Comparison of ENCODE assay signal across 6 cellular contexts in genomic region chr1:11749203-11749689, GRCh38. TPM values are rescaled to one million over a fixed set of nuclear protein-coding genes. Genes with fewer than 3 reads are reported as not detected.
DNase-seq lines count a peak whose midpoint lies in the region; ATAC-seq, FAIRE-seq and TF ChIP-seq lines count a peak whose summit lies in the region.

No MANE protein-coding gene starts in this region.

- no peaks in the 10 kb centered on the region for H3K4me1 ChIP-seq in kidney (ENCODE audit: control insufficient read depth in 1 of 2, insufficient read depth in 1 of 2, low read depth in 1 of 2, low read length in 2 of 2)

- no peaks in the 10 kb centered on the region for H3K27me3 Mint-ChIP-seq in activated CD8-positive, alpha-beta memory T cell treated with anti-CD3 and anti-CD28 coated beads, Interleukin-2, amount 10 ng/mL, durations not matched to agents 7 days and 5 days

- intact Hi-C loops in kidney (cut with DNase I) = no loop called here

- TF ChIP-seq CTCF in kidney (IDR thresholded peaks at IDR 0.05; ENCODE audit: borderline replicate concordance, extremely low read depth, insufficient read depth) = peak; percentile 68

- H3K4me3 Mint-ChIP-seq in activated CD8-positive, alpha-beta memory T cell treated with anti-CD3 and anti-CD28 coated beads, Interleukin-2, amount 10 ng/mL, durations not matched to agents 7 days and 5 days = no peak overlapping the region

- CTCF ChIA-PET in activated CD8-positive, alpha-beta memory T cell treated with anti-CD3 and anti-CD28 coated beads, Interleukin-2, amount 10 ng/mL, durations not matched to agents 7 days and 5 days (lab: Charles Lee) = interaction anchor here (1.1 to 2.3 kb wide), 4 partner anchors 23 to 99 kb away, joined by 3 to 10 read pairs (median 6); partner anchors contain the start of gene FBXO6

- FAIRE-seq in kidney (lab: Jason Lieb, UNC) = no peak

- peak; percentile 86 for ATAC-seq in activated CD8-positive, alpha-beta memory T cell treated with anti-CD3 and anti-CD28 coated beads, Interleukin-2, amount 10 ng/mL, durations not matched to agents 7 days and 5 days
- no peak for ATAC-seq in HG02642 (IDR thresholded peaks at IDR 0.05; ENCODE audit: poor library complexity, unreplicated experiment)

- H3K36me3 ChIP-seq in kidney (ENCODE audit: control insufficient read depth in 1 of 2, insufficient read depth in 2 of 2, low read length in 2 of 2) = peaks cover 5 to 13% of the 10 kb centered on the region in 2 donors

- H3K9ac ChIP-seq in kidney (ENCODE audit: low read length in 2 of 2) = no peak overlapping the region

- no peaks in the 10 kb centered on the region for H3K9me3 ChIP-seq in kidney (ENCODE audit: control insufficient read depth in 1 of 2, low read length in 2 of 2)

- H3K4me3 ChIP-seq in Jurkat, Clone E6-1 (ENCODE audit: low read length) = no peak overlapping the region
- no peak overlapping the region for H3K4me3 ChIP-seq in kidney (ENCODE audit: low read length in 2 of 2)

- DNase-seq in D341Med (ENCODE audit: low spot score) (peak; percentile 73), kidney (no peak), foreskin melanocyte (no peak)
- peak; percentile 46 for DNase-seq in Jurkat, Clone E6-1 (ENCODE audit: low read depth, low spot score)
- peak; percentile 71 for DNase-seq in activated CD8-positive, alpha-beta memory T cell treated with anti-CD3 and anti-CD28 coated beads, Interleukin-2, amount 10 ng/mL, durations not matched to agents 7 days and 5 days

- no peak overlapping the region for H3K27ac ChIP-seq in kidney (ENCODE audit: low read depth in 2 of 2, low read length in 2 of 2)

- peaks cover 33% of the 10 kb centered on the region for H3K4me1 Mint-ChIP-seq in activated CD8-positive, alpha-beta memory T cell treated with anti-CD3 and anti-CD28 coated beads, Interleukin-2, amount 10 ng/mL, durations not matched to agents 7 days and 5 days

- peaks cover 18% of the 10 kb centered on the region for H3K36me3 Mint-ChIP-seq in activated CD8-positive, alpha-beta memory T cell treated with anti-CD3 and anti-CD28 coated beads, Interleukin-2, amount 10 ng/mL, durations not matched to agents 7 days and 5 days

- H3K27ac Mint-ChIP-seq in activated CD8-positive, alpha-beta memory T cell treated with anti-CD3 and anti-CD28 coated beads, Interleukin-2, amount 10 ng/mL, durations not matched to agents 7 days and 5 days = peak overlapping the region; percentile 74

- no peaks in the 10 kb centered on the region for H3K9me3 Mint-ChIP-seq in activated CD8-positive, alpha-beta memory T cell treated with anti-CD3 and anti-CD28 coated beads, Interleukin-2, amount 10 ng/mL, durations not matched to agents 7 days and 5 days (ENCODE audit: low read depth)

RNA-seq across cellular contexts. Expression of gene C1orf167, which starts 12.7 kb away (rescaled TPM):
- polyA plus RNA-seq in Jurkat, Clone E6-1 (2012; ENCODE audit: insufficient read depth, insufficient read length) = not detected
- total RNA-seq in activated CD8-positive, alpha-beta memory T cell treated with anti-CD3 and anti-CD28 coated beads, Interleukin-2, amount 10 ng/mL, durations not matched to agents 7 days and 5 days = not detected
- 4.2 TPM for total RNA-seq in kidney
- polyA plus RNA-seq in kidney (ENCODE audit: insufficient read depth, low read depth, low replicate concordance) = 1.9 TPM

RNA-seq across cellular contexts. Expression of gene AGTRAP, which starts 13.3 kb away (rescaled TPM):
- polyA plus RNA-seq in Jurkat, Clone E6-1 (2012; ENCODE audit: insufficient read depth, insufficient read length) = 21.9 TPM
- 10 to 100 TPM; 45.5 to 59.9 TPM for total RNA-seq in activated CD8-positive, alpha-beta memory T cell treated with anti-CD3 and anti-CD28 coated beads, Interleukin-2, amount 10 ng/mL, durations not matched to agents 7 days and 5 days
- total RNA-seq in kidney = 66.1 TPM
- polyA plus RNA-seq in kidney (ENCODE audit: insufficient read depth, low read depth, low replicate concordance) = 140 TPM

RNA-seq across cellular contexts. Expression of gene MTHFR, which starts 56.5 kb away (rescaled TPM):
- polyA plus RNA-seq in Jurkat, Clone E6-1 (2012; ENCODE audit: insufficient read depth, insufficient read length) = 11.0 TPM
- 10 to 100 TPM; 24.1 to 30.0 TPM for total RNA-seq in activated CD8-positive, alpha-beta memory T cell treated with anti-CD3 and anti-CD28 coated beads, Interleukin-2, amount 10 ng/mL, durations not matched to agents 7 days and 5 days
- total RNA-seq in kidney = 65.5 TPM
- 10.6 TPM for polyA plus RNA-seq in kidney (ENCODE audit: insufficient read depth, low read depth, low replicate concordance)

RNA-seq across cellular contexts. Expression of gene CLCN6, which starts 56.7 kb away (rescaled TPM):
- 10.8 TPM for polyA plus RNA-seq in Jurkat, Clone E6-1 (2012; ENCODE audit: insufficient read depth, insufficient read length)
- total RNA-seq in activated CD8-positive, alpha-beta memory T cell treated with anti-CD3 and anti-CD28 coated beads, Interleukin-2, amount 10 ng/mL, durations not matched to agents 7 days and 5 days = 10 to 100 TPM; 20.0 to 21.1 TPM
- total RNA-seq in kidney = 26.0 TPM
- 7.1 TPM for polyA plus RNA-seq in kidney (ENCODE audit: insufficient read depth, low read depth, low replicate concordance)

RNA-seq across cellular contexts. Expression of gene DRAXIN, which starts 57.7 kb away (rescaled TPM):
- 1.4 TPM for polyA plus RNA-seq in Jurkat, Clone E6-1 (2012; ENCODE audit: insufficient read depth, insufficient read length)
- total RNA-seq in activated CD8-positive, alpha-beta memory T cell treated with anti-CD3 and anti-CD28 coated beads, Interleukin-2, amount 10 ng/mL, durations not matched to agents 7 days and 5 days = 1 to 10 TPM; 1.0 to 2.1 TPM
- 0.28 TPM for total RNA-seq in kidney
- 0.17 TPM for polyA plus RNA-seq in kidney (ENCODE audit: insufficient read depth, low read depth, low replicate concordance)

Comparison
In these comparisons a context has a peak if more than half of its experiments do, and no peak if none do; other contexts are left out.
1. DNase-seq: peak in D341Med (single experiment), Jurkat, Clone E6-1 (single experiment) and activated CD8-positive, alpha-beta memory T cell treated with anti-CD3 and anti-CD28 coated beads, Interleukin-2, amount 10 ng/mL, durations not matched to agents 7 days and 5 days (single experiment); none in kidney (single experiment) and foreskin melanocyte (single experiment).